In the genomic region with DNA sequence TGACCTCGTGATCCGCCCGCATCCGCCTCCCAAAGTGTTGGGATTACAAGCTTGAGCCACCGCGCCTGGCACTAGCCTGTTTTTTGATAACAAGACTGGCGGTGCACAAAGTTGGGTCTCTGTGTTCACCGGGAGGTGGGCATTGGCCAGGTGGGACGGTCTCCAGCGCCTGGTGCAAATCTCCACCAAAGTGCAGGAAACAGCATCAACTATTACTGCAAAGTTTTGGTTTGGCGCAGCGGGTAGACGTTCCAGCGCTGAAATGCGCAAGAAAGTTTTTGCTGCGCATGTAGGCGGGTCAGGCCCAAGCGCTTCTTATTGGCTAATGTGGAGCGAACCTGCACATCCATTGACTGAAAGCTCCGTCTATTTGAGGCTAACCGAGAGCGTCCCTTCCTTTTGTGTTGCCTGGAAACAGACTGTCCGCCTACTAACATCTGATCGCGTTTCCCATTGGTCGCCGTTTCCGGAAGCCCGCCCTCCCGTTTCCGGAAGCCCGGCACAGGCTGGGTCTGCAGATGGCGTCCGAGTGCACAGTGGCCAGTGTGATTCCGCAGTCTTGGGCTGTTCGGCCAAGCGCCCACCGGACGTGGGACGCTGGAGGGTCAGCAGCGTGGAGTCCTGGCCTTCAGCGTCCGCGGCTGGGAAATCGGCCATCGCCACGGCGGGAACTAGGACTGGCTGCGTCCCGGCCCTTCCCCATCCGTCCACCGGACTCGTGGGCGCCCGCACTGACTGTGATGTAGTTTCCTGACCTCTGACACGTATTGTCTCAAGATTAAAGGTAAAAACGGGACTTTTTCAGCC, we compare ENCODE assay signal across 8 cellular contexts. TPM values are rescaled to one million over a fixed set of nuclear protein-coding genes. Genes with fewer than 3 reads are reported as not detected.
DNase-seq lines count a peak whose midpoint lies in the region; ATAC-seq and FAIRE-seq lines count a peak whose summit lies in the region.

No MANE protein-coding gene starts in this region.

- H3K4me2 ChIP-seq in BLaER1: peak overlapping the region; percentile 81

- H3K4me1 ChIP-seq in BLaER1: peaks cover 29% of the 10 kb centered on the region

- H3K4me3 ChIP-seq in BLaER1: peak overlapping the region; percentile 90

- H3K36me3 ChIP-seq in BLaER1: peaks cover 34% of the 10 kb centered on the region

- peak; percentile 96 for ATAC-seq in HG03457 (IDR thresholded peaks at IDR 0.05; ENCODE audit: unreplicated experiment)

- H3K27ac ChIP-seq in BLaER1: peak overlapping the region; percentile 85

- peaks cover 23% of the 10 kb centered on the region for H3K9me3 Mint-ChIP-seq in activated CD4-positive, alpha-beta T cell treated with anti-CD3 and anti-CD28 coated beads, Interleukin-2, amount 10 ng/mL, durations not matched to agents 24 days and 14 days

- peak overlapping the region; percentile 96 for H3K4me3 Mint-ChIP-seq in activated CD4-positive, alpha-beta T cell treated with anti-CD3 and anti-CD28 coated beads, Interleukin-2, amount 10 ng/mL, durations not matched to agents 24 days and 14 days

- intact Hi-C loops in activated CD4-positive, alpha-beta T cell treated with anti-CD3 and anti-CD28 coated beads, Interleukin-2, amount 10 ng/mL, durations not matched to agents 24 days and 14 days (cut with micrococcal nuclease): loop anchor here (1.0 kb wide), 3 partner anchors 54 to 277 kb away; a partner anchor contains a TSS

- H3K27me3 Mint-ChIP-seq in activated CD4-positive, alpha-beta T cell treated with anti-CD3 and anti-CD28 coated beads, Interleukin-2, amount 10 ng/mL, durations not matched to agents 24 days and 14 days: no peaks in the 10 kb centered on the region

- peak; percentile 97 for FAIRE-seq in GM19239 (lab: Jason Lieb, UNC)

- H3K36me3 Mint-ChIP-seq in activated CD4-positive, alpha-beta T cell treated with anti-CD3 and anti-CD28 coated beads, Interleukin-2, amount 10 ng/mL, durations not matched to agents 24 days and 14 days (ENCODE audit: low read depth): peaks cover 42% of the 10 kb centered on the region

- H4K20me1 ChIP-seq in BLaER1: peaks cover 19% of the 10 kb centered on the region; the same call in 1 of the 2 replicates

- peaks cover 28% of the 10 kb centered on the region for H3K9me3 ChIP-seq in BLaER1

- H3K27ac Mint-ChIP-seq in activated CD4-positive, alpha-beta T cell treated with anti-CD3 and anti-CD28 coated beads, Interleukin-2, amount 10 ng/mL, durations not matched to agents 24 days and 14 days: peak overlapping the region; percentile 95

- peak overlapping the region; percentile 87 for H3K9ac ChIP-seq in BLaER1

- peaks cover 18% of the 10 kb centered on the region for H3K4me1 Mint-ChIP-seq in activated CD4-positive, alpha-beta T cell treated with anti-CD3 and anti-CD28 coated beads, Interleukin-2, amount 10 ng/mL, durations not matched to agents 24 days and 14 days

- H3K27me3 ChIP-seq in BLaER1: no peaks in the 10 kb centered on the region

- DNase-seq in GM19239 (ENCODE audit: insufficient read length, low spot score): peak; percentile 83
- DNase-seq in NCI-H524 treated with DMSO at 0.1 percent for 48 hours (lab: John Stamatoyannopoulos, UW): peak; percentile 98
- DNase-seq in activated CD4-positive, alpha-beta T cell treated with anti-CD3 and anti-CD28 coated beads, Interleukin-2, amount 10 ng/mL, durations not matched to agents 24 days and 14 days: peak; percentile 98
- peak; percentile 64 for DNase-seq in cortex of kidney (lab: John Stamatoyannopoulos, UW)
- peak; percentile 99 for DNase-seq in left kidney (ENCODE audit: low read depth, low spot score)
- peak; percentile 87 to 93 for DNase-seq in stimulated activated CD4-positive, alpha-beta T cell treated with anti-CD3 and anti-CD28 coated beads, Interleukin-2, amount 100 ng/mL, for 24 hours

RNA-seq across cellular contexts. Expression of a gene that starts 53.3 kb away (rescaled TPM):
- total RNA-seq in activated CD4-positive, alpha-beta T cell treated with anti-CD3 and anti-CD28 coated beads, Interleukin-2, amount 10 ng/mL, durations not matched to agents 24 days and 14 days: 3.5 and 4.9 TPM in 2 replicates

Comparison
In these comparisons a context has a peak if more than half of its experiments do, and no peak if none do; other contexts are left out.
1. Peak in every context shown above with its lines: DNase-seq, ATAC-seq, H3K4me3 ChIP-seq and H3K27ac ChIP-seq.